ENCODE assay signal across 8 cellular contexts in genomic region chr19:39688637-39689036, GRCh38. TPM values are rescaled to one million over a fixed set of nuclear protein-coding genes. Genes with fewer than 3 reads are reported as not detected.
"Had no signal": no experiment of that assay in that cellular context is flagged by ENCODE, and none has a peak within 500 bp of the region (broad histone marks: within the 10 kb centered on the region; RNA-seq: fewer than 3 reads in every experiment).

No MANE protein-coding gene starts in this region.

RNA-seq across cellular contexts. Expression of gene LGALS14, which starts 15.6 kb away (rescaled TPM):
- total RNA-seq: LHCN-M2, MCF 10A, NCI-H460, PC-9, Right ventricle myocardium inferior, RPMI7951, SJCRH30, SK-MEL-5 had no signal

RNA-seq across cellular contexts. Expression of gene LGALS16, which starts 32.9 kb away (rescaled TPM):
- total RNA-seq: LHCN-M2, MCF 10A, NCI-H460, PC-9, Right ventricle myocardium inferior, RPMI7951, SJCRH30, SK-MEL-5 had no signal

RNA-seq across cellular contexts. Expression of gene CLC, which starts 49.2 kb away (rescaled TPM):
- total RNA-seq: LHCN-M2, MCF 10A, NCI-H460, PC-9, Right ventricle myocardium inferior, RPMI7951, SJCRH30, SK-MEL-5 had no signal
